ENCODE assay signal across 1 cellular context in the genomic region with DNA sequence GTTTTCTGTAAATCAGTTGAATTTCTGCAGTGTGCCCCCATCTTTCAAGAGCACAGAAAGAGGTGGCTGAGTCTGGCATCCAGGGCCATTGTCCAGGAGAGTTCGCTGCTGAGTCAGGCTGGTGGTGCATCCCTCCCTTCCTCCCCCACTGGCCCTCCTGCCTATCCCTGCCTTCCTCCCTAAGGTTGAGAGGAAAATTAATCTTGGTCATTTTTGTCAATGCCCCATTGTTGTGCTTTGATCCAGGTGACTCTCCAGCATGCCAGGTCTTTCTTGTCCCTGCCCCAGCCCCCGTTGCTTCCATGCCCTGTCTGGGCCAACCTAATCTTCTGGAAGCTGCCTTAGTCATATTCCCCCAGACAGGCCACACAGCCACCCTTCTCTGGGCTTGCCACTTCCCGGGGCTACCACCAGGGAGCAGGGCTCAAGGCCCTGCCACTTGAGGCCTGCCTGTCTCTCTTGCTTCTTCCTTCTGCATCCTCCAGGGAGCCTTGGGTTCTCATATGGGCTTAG.
A peak's percentile ranks its signal among the peaks of the same experiment; 100 is the strongest.
TF ChIP-seq lines count a peak whose summit lies in the region.

No MANE protein-coding gene starts in this region.

TF ChIP-seq in H1, 55 proteins besides CTCF, POLR2A, EP300 and RAD21 (continued from another document):
- no peak for TF ChIP-seq POU5F1 (IDR thresholded peaks at IDR 0.05; ENCODE audit: low read depth, low read length)
- peak; percentile 22; the same call in 1 of the 2 replicates for TF ChIP-seq MAFK (IDR thresholded peaks at IDR 0.05; ENCODE audit: low read depth, low read length)
TF ChIP-seq in H1: peak in this region for 2.
